Comparison of ENCODE assay signal across 2 cellular contexts in the genomic region with DNA sequence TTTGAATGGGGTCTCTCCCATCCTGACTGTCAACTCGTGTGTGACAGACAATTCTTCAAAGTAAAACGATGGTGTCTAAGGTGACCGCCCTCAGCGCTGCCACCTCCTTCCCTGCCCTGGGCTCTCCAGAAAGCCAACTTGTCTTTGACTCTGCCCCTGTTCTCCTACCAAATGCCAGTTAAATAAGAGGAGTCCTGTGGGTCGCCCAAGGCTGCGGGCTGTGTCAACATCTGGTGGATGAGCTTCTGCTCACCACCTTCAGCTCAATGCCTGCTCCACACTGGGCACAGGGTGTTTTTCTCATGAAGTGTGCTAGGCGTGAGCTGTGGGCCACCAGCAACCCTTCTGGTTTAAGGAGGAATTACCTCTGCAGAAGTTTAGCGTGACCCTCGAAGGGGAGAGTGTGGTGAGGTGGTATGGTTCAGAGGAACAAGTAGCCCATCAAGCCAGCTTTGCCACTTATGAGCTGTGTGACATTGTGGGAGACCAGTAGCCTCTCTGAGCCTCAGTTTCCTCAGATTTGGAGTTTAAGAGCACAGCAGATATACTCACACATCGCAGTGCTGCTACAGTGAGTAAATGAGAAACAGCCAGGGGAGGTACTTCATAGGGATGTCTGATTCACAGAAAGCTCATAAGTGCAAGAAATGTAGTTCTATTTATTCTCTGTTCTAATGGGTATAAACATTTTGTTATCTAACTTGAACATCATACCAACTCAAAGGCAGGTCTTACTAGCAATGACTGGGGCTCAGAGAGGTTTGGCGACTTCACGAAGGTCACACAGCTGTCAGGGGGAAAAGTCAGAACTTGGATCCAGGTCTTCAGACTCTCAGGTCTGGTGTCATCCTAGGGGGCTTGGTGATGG.
TF ChIP-seq lines count a peak whose summit lies in the region.

No MANE protein-coding gene starts in this region.

TF ChIP-seq in HepG2, 621 proteins besides CTCF, POLR2A, EP300 and RAD21 (continues in another document):
- TF ChIP-seq YEATS2 (CRISPR knock-in tag; IDR thresholded peaks at IDR 0.05; ENCODE audit: borderline replicate concordance), result peak; percentile 63; the same call in 1 of the 2 replicates
- TF ChIP-seq PAF1 (CRISPR knock-in tag; IDR thresholded peaks at IDR 0.05), result peak; percentile 83
- TF ChIP-seq FIP1L1 (IDR thresholded peaks at IDR 0.05; ENCODE audit: borderline replicate concordance, insufficient read depth, low read depth, low read length), result peak; percentile 97; the same call in 1 of the 2 replicates
- 0 out of 2 replicates have a peak, but pooled peaks have one; percentile 41 for TF ChIP-seq ZNF296 (CRISPR knock-in tag; conservative IDR thresholded peaks at IDR 0.05)
- 0 out of 2 replicates have a peak, but pooled peaks have one; percentile 2 for TF ChIP-seq HOXA5 (CRISPR knock-in tag; IDR thresholded peaks at IDR 0.05)
- 0 out of 2 replicates have a peak, but pooled peaks have one; percentile 50 for TF ChIP-seq YEATS4 (CRISPR knock-in tag; IDR thresholded peaks at IDR 0.05; ENCODE audit: borderline replicate concordance)
- TF ChIP-seq IRF2 (CRISPR knock-in tag; IDR thresholded peaks at IDR 0.05), result peak; percentile 39
- TF ChIP-seq, protein P1, sequence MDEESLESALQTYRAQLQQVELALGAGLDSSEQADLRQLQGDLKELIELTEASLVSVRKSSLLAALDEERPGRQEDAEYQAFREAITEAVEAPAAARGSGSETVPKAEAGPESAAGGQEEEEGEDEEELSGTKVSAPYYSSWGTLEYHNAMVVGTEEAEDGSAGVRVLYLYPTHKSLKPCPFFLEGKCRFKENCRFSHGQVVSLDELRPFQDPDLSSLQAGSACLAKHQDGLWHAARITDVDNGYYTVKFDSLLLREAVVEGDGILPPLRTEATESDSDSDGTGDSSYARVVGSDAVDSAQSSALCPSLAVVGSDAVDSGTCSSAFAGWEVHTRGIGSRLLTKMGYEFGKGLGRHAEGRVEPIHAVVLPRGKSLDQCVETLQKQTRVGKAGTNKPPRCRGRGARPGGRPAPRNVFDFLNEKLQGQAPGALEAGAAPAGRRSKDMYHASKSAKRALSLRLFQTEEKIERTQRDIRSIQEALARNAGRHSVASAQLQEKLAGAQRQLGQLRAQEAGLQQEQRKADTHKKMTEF (CRISPR knock-in tag; IDR thresholded peaks at IDR 0.05), result peak; percentile 59; the same call in 1 of the 2 replicates
- TF ChIP-seq ZNF556 (CRISPR knock-in tag; IDR thresholded peaks at IDR 0.05; ENCODE audit: borderline replicate concordance), result peak; percentile 66; the same call in 1 of the 2 replicates
- TF ChIP-seq, protein P2, sequence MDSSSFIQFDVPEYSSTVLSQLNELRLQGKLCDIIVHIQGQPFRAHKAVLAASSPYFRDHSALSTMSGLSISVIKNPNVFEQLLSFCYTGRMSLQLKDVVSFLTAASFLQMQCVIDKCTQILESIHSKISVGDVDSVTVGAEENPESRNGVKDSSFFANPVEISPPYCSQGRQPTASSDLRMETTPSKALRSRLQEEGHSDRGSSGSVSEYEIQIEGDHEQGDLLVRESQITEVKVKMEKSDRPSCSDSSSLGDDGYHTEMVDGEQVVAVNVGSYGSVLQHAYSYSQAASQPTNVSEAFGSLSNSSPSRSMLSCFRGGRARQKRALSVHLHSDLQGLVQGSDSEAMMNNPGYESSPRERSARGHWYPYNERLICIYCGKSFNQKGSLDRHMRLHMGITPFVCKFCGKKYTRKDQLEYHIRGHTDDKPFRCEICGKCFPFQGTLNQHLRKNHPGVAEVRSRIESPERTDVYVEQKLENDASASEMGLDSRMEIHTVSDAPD (CRISPR knock-in tag; IDR thresholded peaks at IDR 0.05), result peak; percentile 48; the same call in 1 of the 2 replicates
- peak; percentile 27; the same call in 1 of the 2 replicates for TF ChIP-seq ATF1 (CRISPR knock-in tag; IDR thresholded peaks at IDR 0.05)
- TF ChIP-seq, protein P3, sequence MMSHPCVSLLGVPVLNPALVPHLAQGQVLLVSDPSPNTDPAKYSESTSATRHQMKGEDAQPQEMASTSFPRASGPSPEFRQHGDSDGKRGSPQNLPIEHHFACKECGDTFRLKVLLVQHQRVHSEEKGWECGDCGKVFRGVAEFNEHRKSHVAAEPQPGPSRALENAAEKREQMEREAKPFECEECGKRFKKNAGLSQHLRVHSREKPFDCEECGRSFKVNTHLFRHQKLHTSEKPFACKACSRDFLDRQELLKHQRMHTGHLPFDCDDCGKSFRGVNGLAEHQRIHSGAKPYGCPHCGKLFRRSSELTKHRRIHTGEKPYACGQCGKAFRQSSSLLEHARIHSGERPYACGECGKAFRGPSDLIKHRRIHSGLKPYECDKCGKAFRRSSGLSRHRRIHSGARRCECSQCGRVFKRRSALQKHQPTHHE (CRISPR knock-in tag; IDR thresholded peaks at IDR 0.05; ENCODE audit: borderline replicate concordance), result peak; percentile 59; the same call in 1 of the 2 replicates
- peak; percentile 32; the same call in 1 of the 2 replicates for TF ChIP-seq ERF (CRISPR knock-in tag; IDR thresholded peaks at IDR 0.05)
- peak; percentile 12; the same call in 1 of the 2 replicates for TF ChIP-seq ARID2 (CRISPR knock-in tag; IDR thresholded peaks at IDR 0.05; ENCODE audit: borderline replicate concordance)
- TF ChIP-seq KDM2A (CRISPR knock-in tag; IDR thresholded peaks at IDR 0.05; ENCODE audit: borderline replicate concordance, low read depth), result peak; percentile 90
- TF ChIP-seq, protein P4, sequence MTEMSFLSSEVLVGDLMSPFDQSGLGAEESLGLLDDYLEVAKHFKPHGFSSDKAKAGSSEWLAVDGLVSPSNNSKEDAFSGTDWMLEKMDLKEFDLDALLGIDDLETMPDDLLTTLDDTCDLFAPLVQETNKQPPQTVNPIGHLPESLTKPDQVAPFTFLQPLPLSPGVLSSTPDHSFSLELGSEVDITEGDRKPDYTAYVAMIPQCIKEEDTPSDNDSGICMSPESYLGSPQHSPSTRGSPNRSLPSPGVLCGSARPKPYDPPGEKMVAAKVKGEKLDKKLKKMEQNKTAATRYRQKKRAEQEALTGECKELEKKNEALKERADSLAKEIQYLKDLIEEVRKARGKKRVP (CRISPR knock-in tag; IDR thresholded peaks at IDR 0.05), result peak in 1 of 2 experiments; percentile 52; a peak in 2 of 4 replicates

TF ChIP-seq in GM12891, 5 proteins besides CTCF, POLR2A, EP300 and RAD21:
- no peak for TF ChIP-seq PAX5 (IDR thresholded peaks at IDR 0.05; ENCODE audit: insufficient read depth, low read length, severe bottlenecking)
